In the genomic region with DNA sequence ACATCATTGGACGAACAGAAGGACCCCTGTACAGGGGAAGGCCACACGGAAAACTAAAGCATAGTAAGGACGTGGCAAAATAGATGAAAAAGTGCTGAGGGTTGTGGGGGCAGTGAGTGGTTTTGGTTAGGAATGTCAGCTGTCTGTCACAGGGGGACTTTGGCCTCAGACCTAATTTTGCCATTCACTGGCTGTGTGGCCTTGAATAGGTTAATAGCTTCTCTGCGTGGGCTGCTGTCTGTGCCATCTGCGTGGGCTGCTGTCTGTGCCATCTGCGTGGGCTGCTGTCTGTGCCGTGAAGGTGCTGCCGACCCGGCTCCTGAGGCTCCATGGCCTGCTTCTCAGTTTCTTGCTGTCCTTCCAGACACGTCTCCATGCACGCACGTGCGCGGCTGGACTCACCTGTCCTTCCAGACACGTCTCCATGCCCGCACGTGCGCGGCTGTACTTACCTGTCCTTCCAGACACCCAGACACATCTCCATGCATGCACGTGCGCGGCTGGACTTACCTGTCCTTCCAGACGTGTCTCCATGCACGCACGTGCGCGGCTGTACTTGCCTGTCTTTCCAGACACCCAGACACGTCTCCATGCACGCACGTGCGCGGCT, we compare ENCODE assay signal across 7 cellular contexts. TPM values are rescaled to one million over a fixed set of nuclear protein-coding genes. Genes with fewer than 3 reads are reported as not detected.
DNase-seq lines count a peak whose midpoint lies in the region; ATAC-seq, FAIRE-seq and TF ChIP-seq lines count a peak whose summit lies in the region.
"Not testable (repeated sequence)": the region's sequence is repeated elsewhere in the genome, so short reads cannot be mapped to it uniquely, and the experiment has no call there.

No MANE protein-coding gene starts in this region.

- CTCF ChIA-PET in activated CD4-positive, alpha-beta T cell treated with anti-CD3 and anti-CD28 coated beads for 36 hours (lab: Charles Lee); HepG2 (lab: Yijun Ruan, JAX; ENCODE audit: low intra/inter-chr PET ratio, low total read pairs): not testable (repeated sequence)
- CTCF ChIA-PET in activated naive CD4-positive, alpha-beta T cell treated with anti-CD3 and anti-CD28 coated beads, Interleukin-2, amount 10 ng/mL, durations not matched to agents 7 days and 5 days (lab: Charles Lee) = interaction anchor here (0.7 to 1.2 kb wide), 2 partner anchors 10 to 305 kb away, joined by 3 read pairs; no protein-coding TSS in a partner anchor

- not testable (repeated sequence) for FAIRE-seq in HepG2 (lab: Jason Lieb, UNC)

- not testable (repeated sequence) for H3K4me1 Mint-ChIP-seq in GM23338; activated CD4-positive, alpha-beta T cell treated with anti-CD3 and anti-CD28 coated beads for 36 hours; activated naive CD4-positive, alpha-beta T cell treated with anti-CD3 and anti-CD28 coated beads, Interleukin-2, amount 10 ng/mL, durations not matched to agents 7 days and 5 days; endothelial cell (ENCODE audit: unreplicated experiment); nephron progenitor cell

- not testable (repeated sequence) for H3K4me1 ChIP-seq in GM23338 (ENCODE audit: insufficient read depth); sigmoid colon
- peaks cover 11% of the 10 kb centered on the region; the same call in 1 of the 2 replicates for H3K4me1 ChIP-seq in HepG2 (ENCODE audit: insufficient read depth, low read length)

- TF ChIP-seq RAD21 in HepG2 (CRISPR knock-in tag; IDR thresholded peaks at IDR 0.05) = not testable (repeated sequence)

- not testable (repeated sequence) for H3K4me2 ChIP-seq in GM23338; HepG2 (ENCODE audit: low read depth, low read length)

- not testable (repeated sequence) for H3K4me3 Mint-ChIP-seq in GM23338; activated CD4-positive, alpha-beta T cell treated with anti-CD3 and anti-CD28 coated beads for 36 hours; activated naive CD4-positive, alpha-beta T cell treated with anti-CD3 and anti-CD28 coated beads, Interleukin-2, amount 10 ng/mL, durations not matched to agents 7 days and 5 days; nephron progenitor cell
- peak overlapping the region; percentile 42 for H3K4me3 Mint-ChIP-seq in endothelial cell (ENCODE audit: unreplicated experiment)

- not testable (repeated sequence) for H3F3A ChIP-seq in GM23338 (replicated peaks; ENCODE audit: low read depth)

- not testable (repeated sequence) for DNase-seq in GM23338 (ENCODE audit: low spot score); activated naive CD4-positive, alpha-beta T cell treated with anti-CD3 and anti-CD28 coated beads, Interleukin-2, amount 10 ng/mL, durations not matched to agents 7 days and 5 days; endothelial cell (ENCODE audit: low spot score); HepG2 (ENCODE audit: low spot score); nephron progenitor cell
- DNase-seq in activated CD4-positive, alpha-beta T cell treated with anti-CD3 and anti-CD28 coated beads for 36 hours = peak; percentile 2
- DNase-seq in sigmoid colon = peak; percentile 22

- TF ChIP-seq CTCF in GM23338 (conservative IDR thresholded peaks at IDR 0.05; ENCODE audit: low read depth in 2 of 2); endothelial cell (IDR thresholded peaks at IDR 0.05; ENCODE audit: unreplicated experiment); HepG2 (CRISPR knock-in tag; IDR thresholded peaks at IDR 0.05); nephron progenitor cell (IDR thresholded peaks at IDR 0.05); sigmoid colon (IDR thresholded peaks at IDR 0.05): not testable (repeated sequence)

- 94% methylated on average over 31 of the region's 32 CpGs for WGBS in HepG2 (ENCODE audit: low lambda C conversion rate)
- WGBS in sigmoid colon, 2 donors = 95 to 96% methylated on average over 32 of the region's 32 CpGs

- in situ Hi-C loops in HepG2 (cut with HindIII; ENCODE audit: extremely low pct_ligation_motif_present, low pct_unique_long_range_greater_than_20kb) = not testable (repeated sequence)

- not testable (repeated sequence) for H3K9me3 ChIP-seq in HepG2 (ENCODE audit: low read length); sigmoid colon

- not testable (repeated sequence) for ATAC-seq in GM23338; activated CD4-positive, alpha-beta T cell treated with anti-CD3 and anti-CD28 coated beads for 36 hours
- ATAC-seq in HepG2 = peak; percentile 41; the same call in 2 of the 3 replicates

- H3K79me2 ChIP-seq in GM23338 (replicated peaks; ENCODE audit: insufficient read depth) = peaks cover 37% of the 10 kb centered on the region
- not testable (repeated sequence) for H3K79me2 ChIP-seq in HepG2 (ENCODE audit: insufficient read depth, low read length)

- not testable (repeated sequence) for H3K9me3 Mint-ChIP-seq in GM23338; activated CD4-positive, alpha-beta T cell treated with anti-CD3 and anti-CD28 coated beads for 36 hours (ENCODE audit: low read depth); activated naive CD4-positive, alpha-beta T cell treated with anti-CD3 and anti-CD28 coated beads, Interleukin-2, amount 10 ng/mL, durations not matched to agents 7 days and 5 days; endothelial cell (ENCODE audit: unreplicated experiment); nephron progenitor cell

- POLR2A ChIA-PET in activated CD4-positive, alpha-beta T cell treated with anti-CD3 and anti-CD28 coated beads for 36 hours (lab: Charles Lee); HepG2 (lab: Yijun Ruan, JAX): not testable (repeated sequence)

- not testable (repeated sequence) for H3K9ac ChIP-seq in HepG2 (ENCODE audit: insufficient read depth, low read depth, low read length)

- H4K20me1 ChIP-seq in GM23338 (replicated peaks; ENCODE audit: insufficient read depth); HepG2 (ENCODE audit: insufficient read depth, low read length): not testable (repeated sequence)

- not testable (repeated sequence) for TF ChIP-seq EP300 in HepG2 (IDR thresholded peaks at IDR 0.05; ENCODE audit: low read depth in 2 of 2, low read length in 2 of 2); HepG2 (CRISPR knock-in tag; IDR thresholded peaks at IDR 0.05; ENCODE audit: borderline replicate concordance); sigmoid colon (IDR thresholded peaks at IDR 0.05)

- H3K27me3 Mint-ChIP-seq in GM23338 (ENCODE audit: insufficient read depth, low read depth, poor library complexity); activated CD4-positive, alpha-beta T cell treated with anti-CD3 and anti-CD28 coated beads for 36 hours; activated naive CD4-positive, alpha-beta T cell treated with anti-CD3 and anti-CD28 coated beads, Interleukin-2, amount 10 ng/mL, durations not matched to agents 7 days and 5 days; endothelial cell (ENCODE audit: unreplicated experiment); nephron progenitor cell (ENCODE audit: low read depth, poor library complexity): not testable (repeated sequence)

- H3K27ac Mint-ChIP-seq in GM23338; activated CD4-positive, alpha-beta T cell treated with anti-CD3 and anti-CD28 coated beads for 36 hours; endothelial cell (ENCODE audit: unreplicated experiment): not testable (repeated sequence)
- peak overlapping the region; percentile 14 for H3K27ac Mint-ChIP-seq in activated naive CD4-positive, alpha-beta T cell treated with anti-CD3 and anti-CD28 coated beads, Interleukin-2, amount 10 ng/mL, durations not matched to agents 7 days and 5 days
- H3K27ac Mint-ChIP-seq in nephron progenitor cell = peak overlapping the region; percentile 78

- H3K36me3 Mint-ChIP-seq in GM23338 (ENCODE audit: low read depth) = peaks cover 16% of the 10 kb centered on the region
- not testable (repeated sequence) for H3K36me3 Mint-ChIP-seq in activated CD4-positive, alpha-beta T cell treated with anti-CD3 and anti-CD28 coated beads for 36 hours (ENCODE audit: low read depth)
- H3K36me3 Mint-ChIP-seq in activated naive CD4-positive, alpha-beta T cell treated with anti-CD3 and anti-CD28 coated beads, Interleukin-2, amount 10 ng/mL, durations not matched to agents 7 days and 5 days = peaks cover 24% of the 10 kb centered on the region
- peaks cover 11% of the 10 kb centered on the region for H3K36me3 Mint-ChIP-seq in endothelial cell (ENCODE audit: low read depth, unreplicated experiment)
- peaks cover 22% of the 10 kb centered on the region for H3K36me3 Mint-ChIP-seq in nephron progenitor cell (ENCODE audit: low read depth)

- intact Hi-C loops in activated CD4-positive, alpha-beta T cell treated with anti-CD3 and anti-CD28 coated beads for 36 hours (cut with DNase I, micrococcal nuclease); HepG2 (cut with micrococcal nuclease; ENCODE audit: unreplicated experiment); sigmoid colon (cut with DNase I): not testable (repeated sequence)

- TF ChIP-seq POLR2A in HepG2 (IDR thresholded peaks at IDR 0.05; ENCODE audit: insufficient read depth in 1 of 2, low read depth in 2 of 2, low read length in 2 of 2); sigmoid colon (IDR thresholded peaks at IDR 0.05): not testable (repeated sequence)

- not testable (repeated sequence) for BruUV-seq in HepG2 (replicated peaks; lab: Mats Ljungman, UMichigan)

- H3K27ac ChIP-seq in GM23338 (ENCODE audit: low read depth) = peak overlapping the region; percentile 55; the same call in 1 of the 2 replicates
- H3K27ac ChIP-seq in HepG2 (ENCODE audit: extremely low read length, insufficient read depth, low read length); sigmoid colon: not testable (repeated sequence)

- H2AFZ ChIP-seq in GM23338; HepG2 (ENCODE audit: low read length): not testable (repeated sequence)

- H3K27me3 ChIP-seq in GM23338 (ENCODE audit: insufficient read depth); HepG2 (ENCODE audit: control insufficient read depth in 1 of 2, insufficient read depth in 2 of 2, low read length in 2 of 2); sigmoid colon: not testable (repeated sequence)

- not testable (repeated sequence) for H3K4me3 ChIP-seq in GM23338; HepG2 (replicated peaks in 1 of 3; ENCODE audit: insufficient read depth in 1 of 3, low read depth in 2 of 3, low read length in 3 of 3); sigmoid colon

- H3K36me3 ChIP-seq in GM23338 (ENCODE audit: insufficient read depth); sigmoid colon: not testable (repeated sequence)
- peaks cover 6 to 11% of the 10 kb centered on the region in 2 experiments; a peak in 4 of 5 replicates for H3K36me3 ChIP-seq in HepG2 (replicated peaks in 1 of 2; ENCODE audit: control insufficient read depth in 1 of 2, insufficient read depth in 2 of 2, low read length in 2 of 2)

- not testable (repeated sequence) for H3K9me2 ChIP-seq in GM23338 (ENCODE audit: insufficient read depth)

RNA-seq across cellular contexts. Expression of a gene that starts 47.1 kb away (rescaled TPM):
- 30.0 and 48.0 TPM in 2 replicates for total RNA-seq in GM23338 (2014; rRNA removed; shearing (Covaris generic))
- polyA plus RNA-seq in GM23338 (2016; fragmentation: Nextera tagmentation; extraction: Ambion mirVana) (22.3 and 22.6 TPM in 2 replicates), HepG2 (2011; rRNA removed) (23.8 and 24.6 TPM in 2 replicates), sigmoid colon (10 to 100 TPM in 1 of 3 donors, 1 to 10 TPM in 2; 8.4 to 15.9 (median 8.8) TPM)
- total RNA-seq in activated CD4-positive, alpha-beta T cell treated with anti-CD3 and anti-CD28 coated beads for 36 hours = 10 to 100 TPM; 35.2 to 36.1 TPM
- total RNA-seq in endothelial cell (ENCODE audit: unreplicated experiment) (33.3 TPM), HepG2 (2016; rRNA removed; fragmentation: Illumina TruSeq; extraction: Trizol) (13.0 and 20.2 TPM in 2 replicates), sigmoid colon (10 to 100 TPM; 17.4 to 31.0 (median 23.0) TPM)
- total RNA-seq in HepG2 (2016; cell fraction: cytosol; rRNA removed; fragmentation: Illumina TruSeq; extraction: Trizol; ENCODE audit: low read depth) = 63.3 and 63.4 TPM in 2 replicates
- total RNA-seq in HepG2 (2016; cell fraction: insoluble cytoplasmic fraction; rRNA removed; fragmentation: Illumina TruSeq; extraction: Trizol) = 11.2 and 21.0 TPM in 2 replicates
- total RNA-seq in HepG2 (2016; cell fraction: membrane; rRNA removed; fragmentation: Illumina TruSeq; extraction: Trizol) = 26.8 and 28.3 TPM in 2 replicates
- 25.5 and 26.4 TPM in 2 replicates for total RNA-seq in HepG2 (2016; cell fraction: nucleus; rRNA removed; fragmentation: Illumina TruSeq; extraction: Trizol)
- 21.1 and 26.1 TPM in 2 replicates for polyA plus RNA-seq in HepG2 (2011; cell fraction: cytosol; rRNA removed)
- 58.9 and 72.7 TPM in 2 replicates for polyA plus RNA-seq in HepG2 (2011; cell fraction: nucleus; rRNA removed)
- polyA plus RNA-seq in HepG2 (2012) = 16.2 and 18.3 TPM in 2 replicates
- 6.1 and 6.3 TPM in 2 replicates for polyA plus RNA-seq in HepG2 (2016; cell fraction: cytosol; fragmentation: Illumina TruSeq; extraction: Trizol; ENCODE audit: low read depth)
- 10.3 and 13.0 TPM in 2 replicates for polyA plus RNA-seq in HepG2 (2016; cell fraction: insoluble cytoplasmic fraction; fragmentation: Illumina TruSeq; extraction: Trizol; ENCODE audit: low read depth)
- 7.4 and 8.4 TPM in 2 replicates for polyA plus RNA-seq in HepG2 (2016; cell fraction: membrane; fragmentation: Illumina TruSeq; extraction: Trizol; ENCODE audit: low read depth)
- 24.7 and 27.2 TPM in 2 replicates for polyA plus RNA-seq in HepG2 (2016; cell fraction: nucleus; fragmentation: Illumina TruSeq; extraction: Trizol; ENCODE audit: insufficient read depth, low read depth)
- polyA minus RNA-seq in HepG2 (2011; rRNA and poly(A)+ RNA removed; ENCODE audit: low replicate concordance) = 44.9 and 76.3 TPM in 2 replicates
- polyA minus RNA-seq in HepG2 (2011; cell fraction: cytosol; rRNA and poly(A)+ RNA removed) = 24.6 and 25.1 TPM in 2 replicates
- 76.5 and 78.6 TPM in 2 replicates for polyA minus RNA-seq in HepG2 (2011; cell fraction: nucleus; rRNA and poly(A)+ RNA removed)
